ENCODE assay signal across 9 cellular contexts in genomic region chr9:94922098-94922607, GRCh38.
A peak's percentile ranks its signal among the peaks of the same experiment; 100 is the strongest.
DNase-seq lines count a peak whose midpoint lies in the region; ATAC-seq, FAIRE-seq and TF ChIP-seq lines count a peak whose summit lies in the region.
"Had no signal": no experiment of that assay in that cellular context is flagged by ENCODE, and none has a peak within 500 bp of the region (broad histone marks: within the 10 kb centered on the region; RNA-seq: fewer than 3 reads in every experiment).

No MANE protein-coding gene starts in this region.

- TF ChIP-seq RAD21 in H1 (IDR thresholded peaks at IDR 0.05 in 1 of 2, conservative IDR thresholded peaks at IDR 0.05 in 1 of 2; ENCODE audit: low read depth in 2 of 2, low read length in 2 of 2) = no peak

- no peak for FAIRE-seq in H1 (lab: Jason Lieb, UNC)

- H3K27me3 ChIP-seq in H1 (replicated peaks in 1 of 4; ENCODE audit: control insufficient read depth in 3 of 4, extremely low read depth in 1 of 4, insufficient read depth in 3 of 4, low read length in 3 of 4) (no peaks in the 10 kb centered on the region), muscle layer of duodenum (ENCODE audit: low read depth, low read length) (no peaks in the 10 kb centered on the region)

- no peak overlapping the region for H3K4me3 ChIP-seq in H1 (ENCODE audit: extremely low read depth in 1 of 4, insufficient read depth in 2 of 4, low read depth in 3 of 4, low read length in 4 of 4)
- H3K4me3 ChIP-seq in muscle layer of duodenum (ENCODE audit: low read depth in 1 of 2, low read length in 2 of 2) = peak overlapping the region in 1 of 2 donors; percentile 10

- H3K9me3 Mint-ChIP-seq in activated naive CD4-positive, alpha-beta T cell treated with anti-CD3 and anti-CD28 coated beads for 36 hours = no peaks in the 10 kb centered on the region
- H3K9me3 Mint-ChIP-seq: naive B cell had no signal

- peak; percentile 75 for DNase-seq in AG08395 (ENCODE audit: low spot score)
- peak; percentile 62 for DNase-seq in NCI-H460 (ENCODE audit: extremely low read depth, low read depth)
- no peak for DNase-seq in H1 (ENCODE audit: low read depth in 1 of 2, low spot score in 2 of 2)
- DNase-seq in cortex of kidney (lab: John Stamatoyannopoulos, UW) = no peak
- no peak for DNase-seq in left colon
- no peak for DNase-seq in activated naive CD4-positive, alpha-beta T cell treated with anti-CD3 and anti-CD28 coated beads for 36 hours
- DNase-seq in stimulated activated CD4-positive, alpha-beta T cell treated with anti-CD3 and anti-CD28 coated beads, Interleukin-15, amount 100 ng/mL, for 24 hours = no peak
- DNase-seq: naive B cell had no signal

- no peaks in the 10 kb centered on the region for H3K9me3 ChIP-seq in H1 (ENCODE audit: insufficient read depth in 2 of 2, low read depth in 1 of 2, low read length in 1 of 2)
- no peaks in the 10 kb centered on the region for H3K9me3 ChIP-seq in muscle layer of duodenum (ENCODE audit: control insufficient read depth in 1 of 2, low read length in 2 of 2)

- 85% methylated on average over 10 of the region's 10 CpGs; no CpG with 5 or more reads in 1 of the 2 experiments for WGBS in H1 (ENCODE audit: extremely low coverage in 1 of 2, insufficient coverage in 1 of 2, insufficient read length in 1 of 2, insufficient replicate concordance in 2 of 2, low coverage in 1 of 2, low lambda C conversion rate in 2 of 2, missing lambda C conversion rate in 1 of 2), 2 experiments

- CTCF ChIA-PET in H1 (lab: Charles Lee; ENCODE audit: partially characterized antibody) = no interaction called here
- CTCF ChIA-PET in activated naive CD4-positive, alpha-beta T cell treated with anti-CD3 and anti-CD28 coated beads for 36 hours (lab: Charles Lee) = no interaction called here

- no peaks in the 10 kb centered on the region for H3K36me3 ChIP-seq in H1 (ENCODE audit: control insufficient read depth in 2 of 4, insufficient read depth in 4 of 4, low read length in 3 of 4)
- peaks cover 0 to 5% of the 10 kb centered on the region in 2 donors for H3K36me3 ChIP-seq in muscle layer of duodenum (ENCODE audit: control insufficient read depth in 1 of 2, insufficient read depth in 2 of 2, low read length in 2 of 2)

- no peak for TF ChIP-seq EP300 in H1 (IDR thresholded peaks at IDR 0.05; ENCODE audit: borderline replicate concordance in 1 of 2, low read depth in 2 of 2, low read length in 2 of 2)

- ATAC-seq in left colon = no peak

- H2AK5ac ChIP-seq in H1 (ENCODE audit: low read depth, low read length) = no peak overlapping the region

- H3K79me1 ChIP-seq in H1 (ENCODE audit: low read depth, low read length) = no peaks in the 10 kb centered on the region; the same call in 1 of the 2 replicates

- peaks cover 4% of the 10 kb centered on the region for H3K36me3 Mint-ChIP-seq in activated naive CD4-positive, alpha-beta T cell treated with anti-CD3 and anti-CD28 coated beads for 36 hours (ENCODE audit: low read depth)

- intact Hi-C loops in left colon (cut with DNase I, micrococcal nuclease) = no loop called here
- intact Hi-C loops in activated naive CD4-positive, alpha-beta T cell treated with anti-CD3 and anti-CD28 coated beads for 36 hours (cut with micrococcal nuclease) = no loop called here

- H3K9ac ChIP-seq in H1 (replicated peaks in 1 of 4; ENCODE audit: extremely low read depth in 1 of 4, low read depth in 3 of 4, low read length in 3 of 4) = no peak overlapping the region

- peak overlapping the region; percentile 12 for H4K91ac ChIP-seq in H1 (replicated peaks; ENCODE audit: insufficient read length, low read length)

- H4K5ac ChIP-seq in H1 (ENCODE audit: insufficient read length, low read depth, low read length) = no peak overlapping the region

- no peaks in the 10 kb centered on the region for H3K23me2 ChIP-seq in H1 (ENCODE audit: low read depth, low read length)

- H2AFZ ChIP-seq in H1 (ENCODE audit: low read length) = no peak overlapping the region

- no peak overlapping the region for H3K14ac ChIP-seq in H1 (ENCODE audit: insufficient read length)

- no peaks in the 10 kb centered on the region for H3K27me3 Mint-ChIP-seq in activated naive CD4-positive, alpha-beta T cell treated with anti-CD3 and anti-CD28 coated beads for 36 hours (ENCODE audit: low read depth)
- H3K27me3 Mint-ChIP-seq: naive B cell had no signal

- H3K4me2 ChIP-seq in H1 (ENCODE audit: insufficient read depth in 1 of 2, low read depth in 2 of 2, low read length in 2 of 2) = no peak overlapping the region

- peaks cover 2 to 11% (median 7%) of the 10 kb centered on the region in 4 experiments; a peak in 6 of 7 replicates for H3K4me1 ChIP-seq in H1 (replicated peaks in 1 of 4; ENCODE audit: control insufficient read depth in 3 of 4, insufficient read depth in 4 of 4, low read length in 3 of 4)
- peaks cover 7 to 9% of the 10 kb centered on the region in 2 donors for H3K4me1 ChIP-seq in muscle layer of duodenum (ENCODE audit: control insufficient read depth in 1 of 2, insufficient read depth in 2 of 2, low read length in 2 of 2)

- no peak overlapping the region for H2BK20ac ChIP-seq in H1 (ENCODE audit: low read length)

- no peak overlapping the region for H3K23ac ChIP-seq in H1 (ENCODE audit: insufficient read length)

- no peak overlapping the region for H3K56ac ChIP-seq in H1 (replicated peaks; ENCODE audit: insufficient read length, low read depth, low read length)

- H3K4me1 Mint-ChIP-seq in activated naive CD4-positive, alpha-beta T cell treated with anti-CD3 and anti-CD28 coated beads for 36 hours (ENCODE audit: low read depth) = no peaks in the 10 kb centered on the region

- no peaks in the 10 kb centered on the region for H4K20me1 ChIP-seq in H1 (replicated peaks in 1 of 2; ENCODE audit: control insufficient read depth in 1 of 2, insufficient read depth in 2 of 2, low read length in 2 of 2)

- H4K8ac ChIP-seq in H1 (ENCODE audit: extremely low read depth, insufficient read depth, low read length) = no peak overlapping the region

- H2BK12ac ChIP-seq in H1 (ENCODE audit: low read depth, low read length) = 0 out of 2 replicates have a peak overlapping the region, but pooled peaks have one; percentile 17

- no peak overlapping the region for H3K4me3 Mint-ChIP-seq in activated naive CD4-positive, alpha-beta T cell treated with anti-CD3 and anti-CD28 coated beads for 36 hours
- H3K4me3 Mint-ChIP-seq: naive B cell had no signal

- H3K18ac ChIP-seq in H1 (ENCODE audit: extremely low read depth, low read length) = peak overlapping the region; percentile 51

- no peak overlapping the region for H2BK15ac ChIP-seq in H1 (ENCODE audit: low read length)

- TF ChIP-seq POLR2A in H1 (IDR thresholded peaks at IDR 0.05; ENCODE audit: control extremely low read depth in 1 of 2, low read depth in 2 of 2, low read length in 2 of 2) = no peak

- no peak overlapping the region for H3K27ac ChIP-seq in H1 (ENCODE audit: low read depth, low read length)
- peak overlapping the region; percentile 86 for H3K27ac ChIP-seq in muscle layer of duodenum (ENCODE audit: low read length)

- TF ChIP-seq CTCF in H1 (IDR thresholded peaks at IDR 0.05; ENCODE audit: control extremely low read depth in 1 of 3, insufficient read depth in 1 of 3, low read depth in 1 of 3, low read length in 3 of 3) = no peak

- POLR2A ChIA-PET in H1 (lab: Charles Lee; ENCODE audit: partially characterized antibody) = no interaction called here

- H3K4ac ChIP-seq in H1 (replicated peaks; ENCODE audit: insufficient read length, low read depth, low read length) = no peak overlapping the region

- H2BK120ac ChIP-seq in H1 (replicated peaks; ENCODE audit: low read depth, low read length) = no peak overlapping the region

- no peak overlapping the region for H3K27ac Mint-ChIP-seq in activated naive CD4-positive, alpha-beta T cell treated with anti-CD3 and anti-CD28 coated beads for 36 hours

- H3K79me2 ChIP-seq in H1 (ENCODE audit: control insufficient read depth in 1 of 2, insufficient read depth in 2 of 2, low read length in 2 of 2) = no peaks in the 10 kb centered on the region

- no peak overlapping the region for H2BK5ac ChIP-seq in H1 (ENCODE audit: low read depth, low read length)

TF ChIP-seq in H1, 55 proteins besides CTCF, POLR2A, EP300 and RAD21:
- TF ChIP-seq CREB1 (IDR thresholded peaks at IDR 0.05) (no peak), GABPA (IDR thresholded peaks at IDR 0.05; ENCODE audit: borderline replicate concordance, insufficient read depth, low read length) (no peak)

Comparison
In these comparisons a context has a peak if more than half of its experiments do, and no peak if none do; other contexts are left out.
1. DNase-seq: peak in AG08395 (single experiment) and NCI-H460 (single experiment); none in H1 (0 of 2), cortex of kidney (single experiment), left colon (0 of 2), activated naive CD4-positive, alpha-beta T cell treated with anti-CD3 and anti-CD28 coated beads for 36 hours (single experiment) and stimulated activated CD4-positive, alpha-beta T cell treated with anti-CD3 and anti-CD28 coated beads, Interleukin-15, amount 100 ng/mL, for 24 hours (single experiment).